ENCODE assay signal across 27 cellular contexts in the genomic region with DNA sequence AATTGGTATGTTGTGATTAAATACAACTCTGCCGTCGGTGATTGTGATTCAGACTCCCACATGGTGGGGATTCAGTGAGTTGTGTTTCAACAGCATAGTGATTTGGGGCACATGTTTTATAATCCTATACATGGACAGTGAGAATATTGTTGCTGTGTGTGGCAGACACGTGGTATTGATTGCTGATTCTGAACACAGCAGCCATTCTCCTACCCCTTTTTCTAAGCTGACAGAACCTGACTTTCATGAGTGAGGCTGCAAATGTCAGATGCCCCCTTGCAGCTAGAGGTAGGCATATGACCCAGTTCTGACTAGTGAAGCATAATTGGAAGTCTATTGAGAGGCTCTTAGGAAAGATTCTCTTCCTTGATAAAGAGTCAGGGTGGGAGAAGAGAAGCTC.
"Had no signal": no experiment of that assay in that cellular context is flagged by ENCODE, and none has a peak within 500 bp of the region (broad histone marks: within the 10 kb centered on the region; RNA-seq: fewer than 3 reads in every experiment).

No MANE protein-coding gene starts in this region.

- H3K36me3 ChIP-seq: adrenal gland, colonic mucosa, gastroesophageal sphincter, heart right ventricle had no signal

- H3K4me3 ChIP-seq: adrenal gland, body of pancreas, colonic mucosa, gastroesophageal sphincter, heart right ventricle had no signal

- H3K9me3 ChIP-seq: adrenal gland, body of pancreas, colonic mucosa, gastroesophageal sphincter, heart right ventricle had no signal

- H3K4me1 ChIP-seq: adrenal gland, body of pancreas, colonic mucosa, gastroesophageal sphincter had no signal

- DNase-seq: activated CD4-positive, alpha-beta memory T cell treated with anti-CD3 and anti-CD28 coated beads for 36 hours; activated CD4-positive, alpha-beta T cell treated with anti-CD3 and anti-CD28 coated beads for 36 hours; activated CD4-positive, alpha-beta T cell treated with anti-CD3 and anti-CD28 coated beads, Interleukin-2, amount 10 ng/mL, durations not matched to agents 24 days and 14 days; activated CD4-positive, CD25-positive, alpha-beta regulatory T cell; activated CD4-positive, CD25-positive, alpha-beta regulatory T cell treated with anti-CD3 and anti-CD28 coated beads, Interleukin-2, amount 50 U/mL, for 72 hours; activated CD8-positive, alpha-beta memory T cell treated with anti-CD3 and anti-CD28 coated beads, Interleukin-2, amount 10 ng/mL, durations not matched to agents 7 days and 5 days; activated CD8-positive, alpha-beta memory T cell treated with anti-CD3 and anti-CD28 coated beads, Interleukin-2, amount 50 U/mL, for 4 hours; activated CD8-positive, alpha-beta T cell treated with anti-CD3 and anti-CD28 coated beads, Interleukin-2, amount 10 ng/mL, durations not matched to agents 7 days and 5 days; activated effector memory CD4-positive, alpha-beta T cell treated with anti-CD3 and anti-CD28 coated beads, Interleukin-2, amount 50 U/mL, for 16 hours; activated naive CD4-positive, alpha-beta T cell treated with anti-CD3 and anti-CD28 coated beads for 36 hours; activated naive CD8-positive, alpha-beta T cell treated with anti-CD3 and anti-CD28 coated beads for 36 hours; activated naive CD8-positive, alpha-beta T cell treated with anti-CD3 and anti-CD28 coated beads, Interleukin-2, amount 50 U/mL, for 24 hours; activated T-cell treated with anti-CD3 and anti-CD28 coated beads, Interleukin-2, amount 50 U/mL, for 1 hour; activated T-cell treated with anti-CD3 and anti-CD28 coated beads, Interleukin-2, amount 50 U/mL, for 48 hours; adrenal gland; amygdala; aorta; body of pancreas; central memory CD4-positive, alpha-beta T cell; cerebellar nuclear complex; colonic mucosa; effector CD8-positive, alpha-beta T cell; foreskin melanocyte; heart right ventricle; T-helper 2 cell had no signal

- H3K27ac ChIP-seq: adrenal gland, body of pancreas, colonic mucosa, epithelial cell of prostate, gastroesophageal sphincter had no signal

- H3K27me3 ChIP-seq: adrenal gland, body of pancreas, colonic mucosa, gastroesophageal sphincter, heart right ventricle had no signal
